In genomic region chr9:72509053-72509452, GRCh38 we compare ENCODE assay signal across 1 cellular context.
TF ChIP-seq lines count a peak whose summit lies in the region.

No MANE protein-coding gene starts in this region.

TF ChIP-seq in GM23338, 12 proteins besides CTCF, POLR2A, EP300 and RAD21 (continued from another document):
- TF ChIP-seq ZNF462 (CRISPR knock-in tag; IDR thresholded peaks at IDR 0.05) (no peak), EZH2phosphoT487 (IDR thresholded peaks at IDR 0.05; ENCODE audit: unreplicated experiment) (no peak), EZH2 (IDR thresholded peaks at IDR 0.05; ENCODE audit: low read depth, unreplicated experiment) (no peak), NANOG (IDR thresholded peaks at IDR 0.05; ENCODE audit: borderline replicate concordance) (no peak), CREB1 (CRISPR knock-in tag; IDR thresholded peaks at IDR 0.05; ENCODE audit: low read depth) (no peak)
- TF ChIP-seq, protein P1, sequence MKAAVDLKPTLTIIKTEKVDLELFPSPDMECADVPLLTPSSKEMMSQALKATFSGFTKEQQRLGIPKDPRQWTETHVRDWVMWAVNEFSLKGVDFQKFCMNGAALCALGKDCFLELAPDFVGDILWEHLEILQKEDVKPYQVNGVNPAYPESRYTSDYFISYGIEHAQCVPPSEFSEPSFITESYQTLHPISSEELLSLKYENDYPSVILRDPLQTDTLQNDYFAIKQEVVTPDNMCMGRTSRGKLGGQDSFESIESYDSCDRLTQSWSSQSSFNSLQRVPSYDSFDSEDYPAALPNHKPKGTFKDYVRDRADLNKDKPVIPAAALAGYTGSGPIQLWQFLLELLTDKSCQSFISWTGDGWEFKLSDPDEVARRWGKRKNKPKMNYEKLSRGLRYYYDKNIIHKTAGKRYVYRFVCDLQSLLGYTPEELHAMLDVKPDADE (IDR thresholded peaks at IDR 0.05) = no peak
